Comparison of ENCODE assay signal across 8 cellular contexts in the genomic region with DNA sequence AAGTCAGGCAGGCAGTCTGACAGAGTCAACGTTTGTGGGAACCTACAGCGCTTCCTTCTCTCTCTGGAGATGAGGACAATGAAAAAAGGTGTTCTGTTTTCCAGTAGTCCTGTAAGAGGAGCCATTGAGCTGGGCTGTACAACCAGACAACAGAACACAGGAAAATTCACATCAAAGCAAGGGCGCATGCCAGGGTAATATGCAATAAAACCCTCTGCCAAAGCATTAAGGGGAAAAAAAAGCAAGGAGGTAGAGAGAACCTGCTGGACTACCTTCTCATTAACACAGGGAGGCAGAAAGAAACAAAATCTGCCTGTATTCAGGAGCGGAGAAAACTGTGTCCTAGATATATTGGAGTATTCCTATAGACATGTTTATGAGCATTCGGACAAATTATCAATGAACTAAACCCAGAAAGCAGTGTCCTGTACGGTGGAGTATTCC. TPM values are rescaled to one million over a fixed set of nuclear protein-coding genes. Genes with fewer than 3 reads are reported as not detected.
DNase-seq lines count a peak whose midpoint lies in the region; ATAC-seq and TF ChIP-seq lines count a peak whose summit lies in the region.

No MANE protein-coding gene starts in this region.

- H3K27me3 Mint-ChIP-seq in type B pancreatic cell: no peaks in the 10 kb centered on the region

- H2AK5ac ChIP-seq in mesenchymal stem cell (ENCODE audit: low read length, severe bottlenecking): no peak overlapping the region

- H4K91ac ChIP-seq in mesenchymal stem cell (ENCODE audit: low read length): no peak overlapping the region

- no peak overlapping the region for H3K4ac ChIP-seq in mesenchymal stem cell (ENCODE audit: low read depth in 1 of 2, low read length in 2 of 2)

- WGBS in ectodermal cell, 2 experiments: 53 to 62% methylated on average over 5 to 6 of the region's 6 CpGs
- 20% methylated on average over 3 of the region's 6 CpGs for WGBS in mesenchymal stem cell

- H3K14ac ChIP-seq in mesenchymal stem cell (ENCODE audit: low read length in 2 of 2): no peak overlapping the region

- no peak overlapping the region for H2AFZ ChIP-seq in mesenchymal stem cell (ENCODE audit: low read depth, low read length)

- no peak overlapping the region for H3K23ac ChIP-seq in mesenchymal stem cell (ENCODE audit: low read length in 2 of 2)

- TF ChIP-seq CTCF in 22Rv1 (IDR thresholded peaks at IDR 0.05): peak; percentile 87
- TF ChIP-seq CTCF in NB4 (IDR thresholded peaks at IDR 0.05; ENCODE audit: low read depth, low read length): peak; percentile 65
- TF ChIP-seq CTCF in type B pancreatic cell (conservative IDR thresholded peaks at IDR 0.05): peak; percentile 59

- H3K4me1 ChIP-seq in ES-I3 (ENCODE audit: insufficient read depth, low read length) (peaks cover 29% of the 10 kb centered on the region), SJCRH30 (peaks cover 13% of the 10 kb centered on the region), ectodermal cell (ENCODE audit: control insufficient read depth, insufficient read depth, low read length) (peaks cover 5% of the 10 kb centered on the region), mesenchymal stem cell (ENCODE audit: control insufficient read depth, insufficient read depth, low read depth, low read length) (no peaks in the 10 kb centered on the region)

- H3K18ac ChIP-seq in mesenchymal stem cell (ENCODE audit: low read depth in 1 of 2, low read length in 2 of 2): no peak overlapping the region

- H3K4me3 ChIP-seq in NB4 (ENCODE audit: low read depth, low read length) (peak overlapping the region; percentile 64), SJCRH30 (peak overlapping the region; percentile 89), ectodermal cell (ENCODE audit: insufficient read depth, low read depth, low read length) (peak overlapping the region; percentile 65), mesenchymal stem cell (ENCODE audit: insufficient read depth in 1 of 2, low read depth in 1 of 2, low read length in 2 of 2) (peak overlapping the region in 1 of 2 experiments; percentile 100)

- H3K27me3 ChIP-seq in SJCRH30: no peaks in the 10 kb centered on the region
- peaks cover 9% of the 10 kb centered on the region for H3K27me3 ChIP-seq in ectodermal cell (ENCODE audit: control insufficient read depth, insufficient read depth, low read length, poor library complexity, severe bottlenecking)
- no peaks in the 10 kb centered on the region for H3K27me3 ChIP-seq in mesenchymal stem cell (ENCODE audit: control insufficient read depth in 1 of 2, insufficient read depth in 1 of 2, low read length in 2 of 2)

- no peak overlapping the region for H2BK12ac ChIP-seq in mesenchymal stem cell (ENCODE audit: low read length in 2 of 2)

- peaks cover 9% of the 10 kb centered on the region for H3K36me3 Mint-ChIP-seq in type B pancreatic cell

- H3K9me3 ChIP-seq in ES-I3 (ENCODE audit: control insufficient read depth, insufficient read depth, low read length) (no peaks in the 10 kb centered on the region), SJCRH30 (replicated peaks) (no peaks in the 10 kb centered on the region), ectodermal cell (ENCODE audit: control insufficient read depth, low read length) (no peaks in the 10 kb centered on the region), mesenchymal stem cell (ENCODE audit: control insufficient read depth, low read length) (no peaks in the 10 kb centered on the region)

- H2BK15ac ChIP-seq in mesenchymal stem cell (ENCODE audit: low read depth, poor library complexity, severe bottlenecking): no peak overlapping the region

- peak overlapping the region; percentile 70 for H3K27ac Mint-ChIP-seq in type B pancreatic cell

- H3K9ac ChIP-seq in ES-I3 (ENCODE audit: low read depth, low read length): peak overlapping the region; percentile 89; the same call in 1 of the 2 replicates
- H3K9ac ChIP-seq in mesenchymal stem cell (ENCODE audit: low read length): peak overlapping the region; percentile 97

- H3K27ac ChIP-seq in 22Rv1 (peak overlapping the region; percentile 70), SJCRH30 (no peak overlapping the region), ectodermal cell (ENCODE audit: insufficient read depth, low read depth, low read length, poor library complexity, severe bottlenecking) (no peak overlapping the region), mesenchymal stem cell (ENCODE audit: low read length, poor library complexity, severe bottlenecking) (no peak overlapping the region)

- H2BK5ac ChIP-seq in mesenchymal stem cell (ENCODE audit: low read depth, low read length, poor library complexity, severe bottlenecking): no peak overlapping the region

- H3K4me1 Mint-ChIP-seq in type B pancreatic cell (ENCODE audit: unreplicated experiment): peaks cover 15% of the 10 kb centered on the region

- H2BK120ac ChIP-seq in mesenchymal stem cell (ENCODE audit: low read depth, low read length): no peak overlapping the region

- peak overlapping the region; percentile 10 for H3K4me2 ChIP-seq in mesenchymal stem cell (ENCODE audit: low read length, poor library complexity, severe bottlenecking)

- no peaks in the 10 kb centered on the region for H3K9me3 Mint-ChIP-seq in type B pancreatic cell

- H3K4me3 Mint-ChIP-seq in type B pancreatic cell: peak overlapping the region; percentile 86

- peaks cover 12% of the 10 kb centered on the region for H3K79me1 ChIP-seq in mesenchymal stem cell (replicated peaks; ENCODE audit: low read length, poor library complexity, severe bottlenecking)

- no peaks in the 10 kb centered on the region for H3K36me3 ChIP-seq in ES-I3 (ENCODE audit: insufficient read depth, low read length)
- H3K36me3 ChIP-seq in SJCRH30: no peaks in the 10 kb centered on the region
- H3K36me3 ChIP-seq in ectodermal cell (ENCODE audit: control insufficient read depth, insufficient read depth, low read length): no peaks in the 10 kb centered on the region
- H3K36me3 ChIP-seq in mesenchymal stem cell (ENCODE audit: control insufficient read depth in 1 of 2, insufficient read depth in 2 of 2, low read depth in 1 of 2, low read length in 2 of 2): peaks cover 0 to 28% of the 10 kb centered on the region in 2 experiments

- H4K8ac ChIP-seq in mesenchymal stem cell (ENCODE audit: low read length): no peak overlapping the region

- TF ChIP-seq POLR2A in NB4 (IDR thresholded peaks at IDR 0.05; ENCODE audit: extremely low read depth, insufficient read length): no peak

- DNase-seq in NB4 (ENCODE audit: low read depth) (peak; percentile 91), SJCRH30 (peak; percentile 38 to 65), mesenchymal stem cell (peak; percentile 86), type B pancreatic cell (ENCODE audit: extremely low spot score, unreplicated experiment) (no peak)

- ATAC-seq in HG03280 (IDR thresholded peaks at IDR 0.05; ENCODE audit: unreplicated experiment): no peak

RNA-seq across cellular contexts. Expression of a gene that starts 1.3 kb away (rescaled TPM):
- 7.4 and 7.5 TPM in 2 replicates for total RNA-seq in SJCRH30 (2014; rRNA removed; shearing (Covaris generic))
- polyA plus RNA-seq in ectodermal cell (2013, experiment 1 of 4): 14.3 TPM
- 13.0 TPM for polyA plus RNA-seq in ectodermal cell (2013, experiment 2 of 4)
- polyA plus RNA-seq in ectodermal cell (2013, experiment 3 of 4): 12.7 TPM
- polyA plus RNA-seq in ectodermal cell (2013, experiment 4 of 4): 11.6 TPM
- polyA plus RNA-seq in mesenchymal stem cell (2013, experiment 1 of 2): 57.4 TPM
- polyA plus RNA-seq in mesenchymal stem cell (2013, experiment 2 of 2): 56.4 TPM
- total RNA-seq in type B pancreatic cell (ENCODE audit: low replicate concordance): 17.2 and 23.6 TPM in 2 replicates
